Comparison of ENCODE assay signal across 11 cellular contexts in the genomic region with DNA sequence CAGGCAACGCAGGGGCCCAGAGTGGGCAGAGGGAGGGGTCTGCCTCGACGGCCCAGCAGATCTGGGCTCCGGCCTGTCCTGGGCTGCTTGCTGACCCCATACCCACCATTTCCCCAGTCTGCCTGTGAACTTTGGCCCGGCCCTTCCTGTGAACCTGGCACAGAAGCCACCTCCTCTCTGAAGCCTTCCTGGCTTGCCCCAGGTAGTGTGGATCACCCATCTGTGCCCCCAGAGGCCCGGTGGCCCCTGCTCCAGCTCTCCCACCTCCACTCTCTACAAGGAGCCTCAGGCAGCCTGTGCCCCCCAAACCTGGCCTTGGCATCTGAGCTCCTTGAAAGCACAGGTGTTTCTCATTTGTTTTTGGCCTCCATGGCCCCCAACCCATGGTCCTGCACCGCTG.
DNase-seq lines count a peak whose midpoint lies in the region; ATAC-seq, FAIRE-seq and TF ChIP-seq lines count a peak whose summit lies in the region.
"Had no signal": no experiment of that assay in that cellular context is flagged by ENCODE, and none has a peak within 500 bp of the region (broad histone marks: within the 10 kb centered on the region; RNA-seq: fewer than 3 reads in every experiment).

No MANE protein-coding gene starts in this region.

- peak overlapping the region; percentile 41 for H3K9ac ChIP-seq in SU-DHL-6 (ENCODE audit: low read length)

- no peak for TF ChIP-seq CTCF in SU-DHL-6 (IDR thresholded peaks at IDR 0.05; ENCODE audit: insufficient read depth, low read length, poor library complexity, severe bottlenecking)

- H3K27me3 ChIP-seq in SU-DHL-6 (ENCODE audit: low read length): no peaks in the 10 kb centered on the region
- H3K27me3 ChIP-seq in effector memory CD4-positive, alpha-beta T cell (replicated peaks; ENCODE audit: control insufficient read depth, insufficient read depth, low read length, poor library complexity, severe bottlenecking): no peaks in the 10 kb centered on the region

- H3K4me3 ChIP-seq in SU-DHL-6 (ENCODE audit: insufficient read depth, low read length, poor library complexity, severe bottlenecking): no peak overlapping the region
- peak overlapping the region; percentile 33 for H3K4me3 ChIP-seq in effector memory CD4-positive, alpha-beta T cell (ENCODE audit: insufficient read depth, low read depth, low read length, poor library complexity, severe bottlenecking)
- H3K4me3 ChIP-seq: HAP-1 had no signal

- H3K4me1 Mint-ChIP-seq in T-helper 2 cell treated with Interferon-gamma antibody and Interleukin-4, amounts not matched to agents 5 μg/mL and 100 μg/mL, for 36 hours (ENCODE audit: low read depth): peaks cover 47% of the 10 kb centered on the region
- H3K4me1 Mint-ChIP-seq in stimulated activated memory B cell treated with anti-CD40 and anti-IgM and Interleukin-4, amounts not matched to agents 10 μg/mL and 1 μg/mL and 100 μg/mL, for 72 hours: peaks cover 40% of the 10 kb centered on the region

- H3K27me3 Mint-ChIP-seq in T-helper 2 cell treated with Interferon-gamma antibody and Interleukin-4, amounts not matched to agents 5 μg/mL and 100 μg/mL, for 36 hours (ENCODE audit: low read depth): no peaks in the 10 kb centered on the region
- no peaks in the 10 kb centered on the region for H3K27me3 Mint-ChIP-seq in stimulated activated memory B cell treated with anti-CD40 and anti-IgM and Interleukin-4, amounts not matched to agents 10 μg/mL and 1 μg/mL and 100 μg/mL, for 72 hours

- no peaks in the 10 kb centered on the region for H3K9me3 ChIP-seq in SU-DHL-6 (ENCODE audit: insufficient read depth, low read length)
- no peaks in the 10 kb centered on the region for H3K9me3 ChIP-seq in effector memory CD4-positive, alpha-beta T cell (ENCODE audit: control insufficient read depth, low read length)
- H3K9me3 ChIP-seq: HAP-1 had no signal

- peaks cover 61% of the 10 kb centered on the region for H3K4me1 ChIP-seq in effector memory CD4-positive, alpha-beta T cell (ENCODE audit: control insufficient read depth, insufficient read depth, low read length, poor library complexity, severe bottlenecking)
- H3K4me1 ChIP-seq: HAP-1 had no signal

- no peaks in the 10 kb centered on the region for H3K36me3 ChIP-seq in SU-DHL-6 (ENCODE audit: low read length)
- peaks cover 8% of the 10 kb centered on the region for H3K36me3 ChIP-seq in effector memory CD4-positive, alpha-beta T cell (ENCODE audit: control insufficient read depth, insufficient read depth, low read length)
- H3K36me3 ChIP-seq: HAP-1 had no signal

- peak overlapping the region; percentile 66 for H3K4me3 Mint-ChIP-seq in T-helper 2 cell treated with Interferon-gamma antibody and Interleukin-4, amounts not matched to agents 5 μg/mL and 100 μg/mL, for 36 hours
- H3K4me3 Mint-ChIP-seq in stimulated activated memory B cell treated with anti-CD40 and anti-IgM and Interleukin-4, amounts not matched to agents 10 μg/mL and 1 μg/mL and 100 μg/mL, for 72 hours: peak overlapping the region; percentile 13

- H3K4me2 ChIP-seq in SU-DHL-6 (ENCODE audit: low read depth, low read length, poor library complexity, severe bottlenecking): peak overlapping the region; percentile 29

- H3K79me2 ChIP-seq in SU-DHL-6 (ENCODE audit: insufficient read depth, low read length): no peaks in the 10 kb centered on the region

- no peaks in the 10 kb centered on the region for H3K9me2 ChIP-seq in SU-DHL-6 (replicated peaks; ENCODE audit: insufficient read depth, low read length)

- no peak for DNase-seq in T-helper 2 cell treated with Interferon-gamma antibody and Interleukin-4, amounts not matched to agents 5 μg/mL and 100 μg/mL, for 36 hours (ENCODE audit: low spot score)
- DNase-seq in T-helper 2 cell: no peak
- DNase-seq in effector memory CD4-positive, alpha-beta T cell: no peak
- no peak for DNase-seq in NCI-H510A treated with DMSO at 0.1 percent for 48 hours (lab: John Stamatoyannopoulos, UW)
- no peak for DNase-seq in urothelium cell line (ENCODE audit: low spot score)
- DNase-seq: 8988T, NCI-H2171 had no signal

- ATAC-seq in stimulated activated memory B cell treated with anti-CD40 and anti-IgM and Interleukin-4, amounts not matched to agents 10 μg/mL and 1 μg/mL and 100 μg/mL, for 72 hours: no peak
- ATAC-seq in GM19328 (IDR thresholded peaks at IDR 0.05; ENCODE audit: unreplicated experiment): no peak

- no peak for FAIRE-seq in urothelium cell line (lab: Jason Lieb, UNC)

- no peaks in the 10 kb centered on the region for H3K9me3 Mint-ChIP-seq in T-helper 2 cell treated with Interferon-gamma antibody and Interleukin-4, amounts not matched to agents 5 μg/mL and 100 μg/mL, for 36 hours
- no peaks in the 10 kb centered on the region for H3K9me3 Mint-ChIP-seq in stimulated activated memory B cell treated with anti-CD40 and anti-IgM and Interleukin-4, amounts not matched to agents 10 μg/mL and 1 μg/mL and 100 μg/mL, for 72 hours

- H3K27ac ChIP-seq in SU-DHL-6 (ENCODE audit: low read depth, low read length): no peak overlapping the region
- H3K27ac ChIP-seq in effector memory CD4-positive, alpha-beta T cell (ENCODE audit: insufficient read depth, low read length, poor library complexity, severe bottlenecking): peak overlapping the region; percentile 66

- peak overlapping the region; percentile 85 for H3K27ac Mint-ChIP-seq in T-helper 2 cell treated with Interferon-gamma antibody and Interleukin-4, amounts not matched to agents 5 μg/mL and 100 μg/mL, for 36 hours
- H3K27ac Mint-ChIP-seq in stimulated activated memory B cell treated with anti-CD40 and anti-IgM and Interleukin-4, amounts not matched to agents 10 μg/mL and 1 μg/mL and 100 μg/mL, for 72 hours: peak overlapping the region; percentile 85

- H4K20me1 ChIP-seq in SU-DHL-6 (ENCODE audit: low read depth, low read length): no peaks in the 10 kb centered on the region

- H3K36me3 Mint-ChIP-seq in T-helper 2 cell treated with Interferon-gamma antibody and Interleukin-4, amounts not matched to agents 5 μg/mL and 100 μg/mL, for 36 hours (ENCODE audit: low read depth): peaks cover 26% of the 10 kb centered on the region
- peaks cover 11% of the 10 kb centered on the region for H3K36me3 Mint-ChIP-seq in stimulated activated memory B cell treated with anti-CD40 and anti-IgM and Interleukin-4, amounts not matched to agents 10 μg/mL and 1 μg/mL and 100 μg/mL, for 72 hours

- peak overlapping the region; percentile 56 for H2AFZ ChIP-seq in SU-DHL-6 (ENCODE audit: low read depth, low read length, severe bottlenecking)

- no peaks in the 10 kb centered on the region for H3F3A ChIP-seq in SU-DHL-6 (ENCODE audit: insufficient read depth)
